In the genomic region with DNA sequence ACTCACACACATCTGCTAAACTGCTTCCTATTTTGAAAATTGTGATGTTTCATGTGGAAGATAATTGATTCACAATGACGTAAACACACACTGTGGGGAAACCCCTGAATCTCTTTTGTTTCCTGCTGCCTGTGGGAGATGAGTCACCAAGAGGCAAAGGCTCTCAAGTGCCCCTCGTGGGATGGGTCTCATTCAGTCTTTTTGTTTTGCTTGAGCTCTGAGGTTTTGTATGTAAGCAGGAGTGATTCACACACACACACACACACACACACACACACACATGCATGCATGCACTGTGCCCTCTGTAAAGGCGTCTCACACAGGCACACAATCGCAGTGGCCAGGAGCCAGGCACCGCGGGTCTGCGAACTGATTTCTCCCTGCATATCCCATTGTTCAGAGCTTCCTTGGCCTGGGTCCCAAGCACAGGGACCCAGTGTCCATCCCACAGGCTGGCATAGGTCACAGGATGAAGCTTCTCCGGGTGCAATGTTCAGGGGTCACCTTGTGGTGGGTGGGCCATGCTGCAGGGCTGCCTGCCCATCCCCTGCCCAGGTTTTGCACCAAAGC, we compare ENCODE assay signal across 8 cellular contexts. TPM values are rescaled to one million over a fixed set of nuclear protein-coding genes. Genes with fewer than 3 reads are reported as not detected.
DNase-seq lines count a peak whose midpoint lies in the region; ATAC-seq and TF ChIP-seq lines count a peak whose summit lies in the region.

No MANE protein-coding gene starts in this region.

- peak; percentile 56 for DNase-seq in NCI-H2196 treated with DMSO at 0.1 percent for 48 hours (lab: John Stamatoyannopoulos, UW; ENCODE audit: unreplicated experiment)
- DNase-seq in activated CD8-positive, alpha-beta memory T cell treated with anti-CD3 and anti-CD28 coated beads, Interleukin-2, amount 50 U/mL, for 1 hour (ENCODE audit: extremely low read depth), result peak; percentile 54
- DNase-seq in fibroblast of lung (ENCODE audit: low read depth in 2 of 2), result peak; percentile 88 to 100
- peak; percentile 45 to 52 for DNase-seq in stimulated activated CD4-positive, alpha-beta T cell treated with anti-CD3 and anti-CD28 coated beads, Interleukin-15, amount 100 ng/mL, for 1 hour (ENCODE audit: low read depth in 1 of 2, low spot score in 1 of 2)
- DNase-seq in GDM1 (lab: John Stamatoyannopoulos, UW), result no peak
- DNase-seq in cardiac septum (ENCODE audit: low spot score), result no peak

- intact Hi-C loops in cardiac septum (cut with DNase I), result no loop called here

- TF ChIP-seq CTCF in fibroblast of lung (conservative IDR thresholded peaks at IDR 0.05 in 1 of 2, IDR thresholded peaks at IDR 0.05 in 1 of 2; ENCODE audit: low read depth in 1 of 2, low read length in 2 of 2), result no peak

- no peaks in the 10 kb centered on the region for H3K27me3 ChIP-seq in fibroblast of lung (ENCODE audit: control insufficient read depth, insufficient read depth, low read length)

- peak; percentile 91 for ATAC-seq in GM18519 (IDR thresholded peaks at IDR 0.05; ENCODE audit: low FRiP score, unreplicated experiment)
- peak; percentile 95 for ATAC-seq in HG02870 (IDR thresholded peaks at IDR 0.05; ENCODE audit: unreplicated experiment)

- H3K4me2 ChIP-seq in fibroblast of lung (ENCODE audit: extremely low read depth, insufficient read depth, low read length), result no peak overlapping the region

- no peaks in the 10 kb centered on the region for H3K79me2 ChIP-seq in fibroblast of lung (ENCODE audit: control insufficient read depth, insufficient read depth, low read length)

- H4K20me1 ChIP-seq in fibroblast of lung (ENCODE audit: control insufficient read depth, extremely low read depth, insufficient read depth, low read length), result no peaks in the 10 kb centered on the region

- no peak overlapping the region for H3K4me3 ChIP-seq in fibroblast of lung (replicated peaks in 1 of 4; ENCODE audit: control extremely low read depth in 1 of 4, insufficient read depth in 1 of 4, low read depth in 3 of 4, low read length in 4 of 4)

- no peaks in the 10 kb centered on the region for H3K36me3 ChIP-seq in fibroblast of lung (ENCODE audit: control insufficient read depth, insufficient read depth, low read length)

- no peaks in the 10 kb centered on the region for H3K4me1 ChIP-seq in fibroblast of lung (ENCODE audit: control insufficient read depth, extremely low read depth, insufficient read depth, low read length)

- no peak overlapping the region for H2AFZ ChIP-seq in fibroblast of lung (ENCODE audit: low read length)

- no peak overlapping the region for H3K9ac ChIP-seq in fibroblast of lung (ENCODE audit: insufficient read depth, low read length)

- no peak overlapping the region for H3K27ac ChIP-seq in fibroblast of lung (ENCODE audit: insufficient read depth, low read length)

- no peaks in the 10 kb centered on the region for H3K9me3 ChIP-seq in fibroblast of lung (ENCODE audit: control insufficient read depth, insufficient read depth, low read depth, low read length)

RNA-seq across cellular contexts. Expression of gene ARHGEF4, which starts 12.1 kb away (rescaled TPM):
- total RNA-seq in fibroblast of lung (0.83 and 1.5 TPM in 2 replicates), cardiac septum (3.9 TPM)
- 0.05 and 0.66 TPM in 2 replicates for polyA plus RNA-seq in fibroblast of lung
- polyA plus RNA-seq in fibroblast of lung (2012), result 0.30 and 0.60 TPM in 2 replicates
- polyA minus RNA-seq in fibroblast of lung (ENCODE audit: low replicate concordance), result not detected in 2 replicates

Comparison
In these comparisons a context has a peak if more than half of its experiments do, and no peak if none do; other contexts are left out.
1. DNase-seq: peak in NCI-H2196 treated with DMSO at 0.1 percent for 48 hours (single experiment), activated CD8-positive, alpha-beta memory T cell treated with anti-CD3 and anti-CD28 coated beads, Interleukin-2, amount 50 U/mL, for 1 hour (single experiment), fibroblast of lung (2 of 2) and stimulated activated CD4-positive, alpha-beta T cell treated with anti-CD3 and anti-CD28 coated beads, Interleukin-15, amount 100 ng/mL, for 1 hour (2 of 2); none in GDM1 (single experiment) and cardiac septum (single experiment).